1 cellular context compared by ENCODE assay signal in genomic region chr2:191013876-191014652, GRCh38.
TF ChIP-seq lines count a peak whose summit lies in the region.

Gene STAT1, minus strand, starts transcription at chr2:191014171. Its CDS starts 4,168 bp downstream, at chr2:191010003.

TF ChIP-seq in HepG2, 621 proteins besides CTCF, POLR2A, EP300 and RAD21 (continued from another document and continues in another):
- TF ChIP-seq, protein P1, sequence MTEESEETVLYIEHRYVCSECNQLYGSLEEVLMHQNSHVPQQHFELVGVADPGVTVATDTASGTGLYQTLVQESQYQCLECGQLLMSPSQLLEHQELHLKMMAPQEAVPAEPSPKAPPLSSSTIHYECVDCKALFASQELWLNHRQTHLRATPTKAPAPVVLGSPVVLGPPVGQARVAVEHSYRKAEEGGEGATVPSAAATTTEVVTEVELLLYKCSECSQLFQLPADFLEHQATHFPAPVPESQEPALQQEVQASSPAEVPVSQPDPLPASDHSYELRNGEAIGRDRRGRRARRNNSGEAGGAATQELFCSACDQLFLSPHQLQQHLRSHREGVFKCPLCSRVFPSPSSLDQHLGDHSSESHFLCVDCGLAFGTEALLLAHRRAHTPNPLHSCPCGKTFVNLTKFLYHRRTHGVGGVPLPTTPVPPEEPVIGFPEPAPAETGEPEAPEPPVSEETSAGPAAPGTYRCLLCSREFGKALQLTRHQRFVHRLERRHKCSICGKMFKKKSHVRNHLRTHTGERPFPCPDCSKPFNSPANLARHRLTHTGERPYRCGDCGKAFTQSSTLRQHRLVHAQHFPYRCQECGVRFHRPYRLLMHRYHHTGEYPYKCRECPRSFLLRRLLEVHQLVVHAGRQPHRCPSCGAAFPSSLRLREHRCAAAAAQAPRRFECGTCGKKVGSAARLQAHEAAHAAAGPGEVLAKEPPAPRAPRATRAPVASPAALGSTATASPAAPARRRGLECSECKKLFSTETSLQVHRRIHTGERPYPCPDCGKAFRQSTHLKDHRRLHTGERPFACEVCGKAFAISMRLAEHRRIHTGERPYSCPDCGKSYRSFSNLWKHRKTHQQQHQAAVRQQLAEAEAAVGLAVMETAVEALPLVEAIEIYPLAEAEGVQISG (CRISPR knock-in tag; IDR thresholded peaks at IDR 0.05) = peak; percentile 95
- peak; percentile 73; the same call in 1 of the 2 replicates for TF ChIP-seq ZNF251 (CRISPR knock-in tag; IDR thresholded peaks at IDR 0.05)
- peak; percentile 98 for TF ChIP-seq KDM5B (CRISPR knock-in tag; IDR thresholded peaks at IDR 0.05; ENCODE audit: borderline replicate concordance)
- 0 out of 2 replicates have a peak, but pooled peaks have one; percentile 16 for TF ChIP-seq FOSL1 (CRISPR knock-in tag; IDR thresholded peaks at IDR 0.05; ENCODE audit: borderline replicate concordance)
- peak; percentile 98 for TF ChIP-seq MAX (IDR thresholded peaks at IDR 0.05)
- TF ChIP-seq ZNF780A (CRISPR knock-in tag; IDR thresholded peaks at IDR 0.05) = no peak
- TF ChIP-seq ZC3H4 (CRISPR knock-in tag; IDR thresholded peaks at IDR 0.05; ENCODE audit: borderline replicate concordance) = no peak
- TF ChIP-seq ZNF781 (CRISPR knock-in tag; IDR thresholded peaks at IDR 0.05; ENCODE audit: borderline replicate concordance, not compliant biosample characterization) = peak; percentile 93
- TF ChIP-seq CEBPB (IDR thresholded peaks at IDR 0.05; ENCODE audit: borderline replicate concordance, low read depth, low read length) = no peak
- TF ChIP-seq MAFG (CRISPR knock-in tag; IDR thresholded peaks at IDR 0.05) = no peak
- peak; percentile 79; the same call in 1 of the 2 replicates for TF ChIP-seq HNRNPUL1 (IDR thresholded peaks at IDR 0.05; ENCODE audit: low read depth, low read length)
- TF ChIP-seq ZNF83 (CRISPR knock-in tag; IDR thresholded peaks at IDR 0.05; ENCODE audit: borderline replicate concordance) = 0 out of 2 replicates have a peak, but pooled peaks have one; percentile 15
- TF ChIP-seq ZFP90 (CRISPR knock-in tag; IDR thresholded peaks at IDR 0.05; ENCODE audit: borderline replicate concordance) = peak; percentile 62; the same call in 1 of the 2 replicates
- TF ChIP-seq TP53 (CRISPR knock-in tag; conservative IDR thresholded peaks at IDR 0.05) = peak; percentile 36; the same call in 1 of the 2 replicates
- peak; percentile 35; the same call in 1 of the 2 replicates for TF ChIP-seq ATRX (CRISPR knock-in tag; IDR thresholded peaks at IDR 0.05; ENCODE audit: borderline replicate concordance)
- TF ChIP-seq TMF1 (CRISPR knock-in tag; IDR thresholded peaks at IDR 0.05; ENCODE audit: low read depth) = peak; percentile 91
- TF ChIP-seq KDM1A (CRISPR knock-in tag; IDR thresholded peaks at IDR 0.05) = no peak
- TF ChIP-seq SRSF9 (IDR thresholded peaks at IDR 0.05; ENCODE audit: borderline replicate concordance, insufficient read depth, low read depth, low read length, poor library complexity, severe bottlenecking) = no peak
- TF ChIP-seq U2AF1 (optimal IDR thresholded peaks at IDR 0.05; ENCODE audit: low read depth, low read length) = peak; percentile 93
- TF ChIP-seq REPIN1 (CRISPR knock-in tag; IDR thresholded peaks at IDR 0.05; ENCODE audit: borderline replicate concordance, low read depth) = peak; percentile 97
- TF ChIP-seq HNRNPH1 (optimal IDR thresholded peaks at IDR 0.05; ENCODE audit: low read depth, low read length) = no peak
- TF ChIP-seq ZBTB3 (CRISPR knock-in tag; IDR thresholded peaks at IDR 0.05; ENCODE audit: borderline replicate concordance, low read depth) = peak; percentile 58; the same call in 1 of the 2 replicates
- 0 out of 2 replicates have a peak, but pooled peaks have one; percentile 72 for TF ChIP-seq WIZ (CRISPR knock-in tag; IDR thresholded peaks at IDR 0.05)
- TF ChIP-seq ZC3H13 (CRISPR knock-in tag; IDR thresholded peaks at IDR 0.05) = peak; percentile 87
- TF ChIP-seq PHF5A (CRISPR knock-in tag; IDR thresholded peaks at IDR 0.05; ENCODE audit: low read depth, unreplicated experiment) = peak; percentile 77
- no peak; the same call in 1 of the 2 replicates for TF ChIP-seq ATF1 (CRISPR knock-in tag; IDR thresholded peaks at IDR 0.05)
- TF ChIP-seq, protein P2, sequence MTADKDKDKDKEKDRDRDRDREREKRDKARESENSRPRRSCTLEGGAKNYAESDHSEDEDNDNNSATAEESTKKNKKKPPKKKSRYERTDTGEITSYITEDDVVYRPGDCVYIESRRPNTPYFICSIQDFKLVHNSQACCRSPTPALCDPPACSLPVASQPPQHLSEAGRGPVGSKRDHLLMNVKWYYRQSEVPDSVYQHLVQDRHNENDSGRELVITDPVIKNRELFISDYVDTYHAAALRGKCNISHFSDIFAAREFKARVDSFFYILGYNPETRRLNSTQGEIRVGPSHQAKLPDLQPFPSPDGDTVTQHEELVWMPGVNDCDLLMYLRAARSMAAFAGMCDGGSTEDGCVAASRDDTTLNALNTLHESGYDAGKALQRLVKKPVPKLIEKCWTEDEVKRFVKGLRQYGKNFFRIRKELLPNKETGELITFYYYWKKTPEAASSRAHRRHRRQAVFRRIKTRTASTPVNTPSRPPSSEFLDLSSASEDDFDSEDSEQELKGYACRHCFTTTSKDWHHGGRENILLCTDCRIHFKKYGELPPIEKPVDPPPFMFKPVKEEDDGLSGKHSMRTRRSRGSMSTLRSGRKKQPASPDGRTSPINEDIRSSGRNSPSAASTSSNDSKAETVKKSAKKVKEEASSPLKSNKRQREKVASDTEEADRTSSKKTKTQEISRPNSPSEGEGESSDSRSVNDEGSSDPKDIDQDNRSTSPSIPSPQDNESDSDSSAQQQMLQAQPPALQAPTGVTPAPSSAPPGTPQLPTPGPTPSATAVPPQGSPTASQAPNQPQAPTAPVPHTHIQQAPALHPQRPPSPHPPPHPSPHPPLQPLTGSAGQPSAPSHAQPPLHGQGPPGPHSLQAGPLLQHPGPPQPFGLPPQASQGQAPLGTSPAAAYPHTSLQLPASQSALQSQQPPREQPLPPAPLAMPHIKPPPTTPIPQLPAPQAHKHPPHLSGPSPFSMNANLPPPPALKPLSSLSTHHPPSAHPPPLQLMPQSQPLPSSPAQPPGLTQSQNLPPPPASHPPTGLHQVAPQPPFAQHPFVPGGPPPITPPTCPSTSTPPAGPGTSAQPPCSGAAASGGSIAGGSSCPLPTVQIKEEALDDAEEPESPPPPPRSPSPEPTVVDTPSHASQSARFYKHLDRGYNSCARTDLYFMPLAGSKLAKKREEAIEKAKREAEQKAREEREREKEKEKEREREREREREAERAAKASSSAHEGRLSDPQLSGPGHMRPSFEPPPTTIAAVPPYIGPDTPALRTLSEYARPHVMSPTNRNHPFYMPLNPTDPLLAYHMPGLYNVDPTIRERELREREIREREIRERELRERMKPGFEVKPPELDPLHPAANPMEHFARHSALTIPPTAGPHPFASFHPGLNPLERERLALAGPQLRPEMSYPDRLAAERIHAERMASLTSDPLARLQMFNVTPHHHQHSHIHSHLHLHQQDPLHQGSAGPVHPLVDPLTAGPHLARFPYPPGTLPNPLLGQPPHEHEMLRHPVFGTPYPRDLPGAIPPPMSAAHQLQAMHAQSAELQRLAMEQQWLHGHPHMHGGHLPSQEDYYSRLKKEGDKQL (CRISPR knock-in tag; IDR thresholded peaks at IDR 0.05; ENCODE audit: low read depth) = peak; percentile 86
- TF ChIP-seq, protein P3, sequence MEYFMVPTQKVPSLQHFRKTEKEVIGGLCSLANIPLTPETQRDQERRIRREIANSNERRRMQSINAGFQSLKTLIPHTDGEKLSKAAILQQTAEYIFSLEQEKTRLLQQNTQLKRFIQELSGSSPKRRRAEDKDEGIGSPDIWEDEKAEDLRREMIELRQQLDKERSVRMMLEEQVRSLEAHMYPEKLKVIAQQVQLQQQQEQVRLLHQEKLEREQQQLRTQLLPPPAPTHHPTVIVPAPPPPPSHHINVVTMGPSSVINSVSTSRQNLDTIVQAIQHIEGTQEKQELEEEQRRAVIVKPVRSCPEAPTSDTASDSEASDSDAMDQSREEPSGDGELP (IDR thresholded peaks at IDR 0.05; ENCODE audit: borderline replicate concordance, low read depth) = peak; percentile 98
- peak; percentile 78 for TF ChIP-seq ZNF543 (CRISPR knock-in tag; IDR thresholded peaks at IDR 0.05)
- peak; percentile 75 for TF ChIP-seq ARID3A (IDR thresholded peaks at IDR 0.05; ENCODE audit: low read depth, low read length)
- TF ChIP-seq TCF12 (IDR thresholded peaks at IDR 0.05) = no peak
- peak; percentile 86 for TF ChIP-seq TCF12 (CRISPR knock-in tag; IDR thresholded peaks at IDR 0.05)
- TF ChIP-seq RXRB (CRISPR knock-in tag; IDR thresholded peaks at IDR 0.05; ENCODE audit: borderline replicate concordance) = peak; percentile 78
- peak; percentile 99 for TF ChIP-seq PHF8 (CRISPR knock-in tag; IDR thresholded peaks at IDR 0.05)
- TF ChIP-seq SMARCE1 (IDR thresholded peaks at IDR 0.05; ENCODE audit: borderline replicate concordance) = no peak
- peak; percentile 82; the same call in 1 of the 2 replicates for TF ChIP-seq ZSCAN20 (CRISPR knock-in tag; IDR thresholded peaks at IDR 0.05; ENCODE audit: borderline replicate concordance)
- TF ChIP-seq ARHGAP35 (CRISPR knock-in tag; IDR thresholded peaks at IDR 0.05; ENCODE audit: borderline replicate concordance) = peak; percentile 79; the same call in 1 of the 2 replicates
- 0 out of 2 replicates have a peak, but pooled peaks have one; percentile 77 for TF ChIP-seq ZNF234 (CRISPR knock-in tag; conservative IDR thresholded peaks at IDR 0.05)
- peak; percentile 96 for TF ChIP-seq BORCS8-MEF2B (CRISPR knock-in tag; IDR thresholded peaks at IDR 0.05)
- TF ChIP-seq ETV6 (CRISPR knock-in tag; conservative IDR thresholded peaks at IDR 0.05) = peak; percentile 98
- peak; percentile 47 for TF ChIP-seq ZMYM3 (CRISPR knock-in tag; IDR thresholded peaks at IDR 0.05)
- peak; percentile 49; the same call in 1 of the 2 replicates for TF ChIP-seq ZNF720 (CRISPR knock-in tag; IDR thresholded peaks at IDR 0.05)
- peak; percentile 89; the same call in 1 of the 2 replicates for TF ChIP-seq ZNF563 (CRISPR knock-in tag; IDR thresholded peaks at IDR 0.05)
- TF ChIP-seq ZNF335 (CRISPR knock-in tag; IDR thresholded peaks at IDR 0.05) = peak; percentile 91; the same call in 1 of the 2 replicates
- TF ChIP-seq GPN1 (CRISPR knock-in tag; IDR thresholded peaks at IDR 0.05; ENCODE audit: borderline replicate concordance) = no peak
- no peak; the same call in 1 of the 2 replicates for TF ChIP-seq ZNF441 (CRISPR knock-in tag; IDR thresholded peaks at IDR 0.05; ENCODE audit: borderline replicate concordance)
- TF ChIP-seq HNF4A (CRISPR knock-in tag; IDR thresholded peaks at IDR 0.05) = peak; percentile 21
- TF ChIP-seq ZNF883 (CRISPR knock-in tag; IDR thresholded peaks at IDR 0.05; ENCODE audit: not compliant biosample characterization) = peak; percentile 94
- TF ChIP-seq XBP1 (CRISPR knock-in tag; IDR thresholded peaks at IDR 0.05) = 0 out of 2 replicates have a peak, but pooled peaks have one; percentile 40
- TF ChIP-seq TSC22D2 (CRISPR knock-in tag; IDR thresholded peaks at IDR 0.05; ENCODE audit: borderline replicate concordance) = peak; percentile 90; the same call in 1 of the 2 replicates
- TF ChIP-seq, protein P4, sequence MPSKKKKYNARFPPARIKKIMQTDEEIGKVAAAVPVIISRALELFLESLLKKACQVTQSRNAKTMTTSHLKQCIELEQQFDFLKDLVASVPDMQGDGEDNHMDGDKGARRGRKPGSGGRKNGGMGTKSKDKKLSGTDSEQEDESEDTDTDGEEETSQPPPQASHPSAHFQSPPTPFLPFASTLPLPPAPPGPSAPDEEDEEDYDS (CRISPR knock-in tag; IDR thresholded peaks at IDR 0.05) = peak; percentile 98
- TF ChIP-seq, protein P5, sequence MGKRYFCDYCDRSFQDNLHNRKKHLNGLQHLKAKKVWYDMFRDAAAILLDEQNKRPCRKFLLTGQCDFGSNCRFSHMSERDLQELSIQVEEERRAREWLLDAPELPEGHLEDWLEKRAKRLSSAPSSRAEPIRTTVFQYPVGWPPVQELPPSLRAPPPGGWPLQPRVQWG (CRISPR knock-in tag; IDR thresholded peaks at IDR 0.05; ENCODE audit: borderline replicate concordance, low read depth) = no peak
- peak; percentile 99; the same call in 1 of the 2 replicates for TF ChIP-seq SAFB2 (CRISPR knock-in tag; IDR thresholded peaks at IDR 0.05; ENCODE audit: borderline replicate concordance, low read depth)
- TF ChIP-seq ZNF670 (CRISPR knock-in tag; IDR thresholded peaks at IDR 0.05; ENCODE audit: borderline replicate concordance) = peak; percentile 99
- no peak for TF ChIP-seq ZNF530 (CRISPR knock-in tag; IDR thresholded peaks at IDR 0.05; ENCODE audit: low read depth)
- peak; percentile 73; the same call in 1 of the 2 replicates for TF ChIP-seq ZNF770 (CRISPR knock-in tag; IDR thresholded peaks at IDR 0.05)
